1 cellular context compared by ENCODE assay signal in the genomic region with DNA sequence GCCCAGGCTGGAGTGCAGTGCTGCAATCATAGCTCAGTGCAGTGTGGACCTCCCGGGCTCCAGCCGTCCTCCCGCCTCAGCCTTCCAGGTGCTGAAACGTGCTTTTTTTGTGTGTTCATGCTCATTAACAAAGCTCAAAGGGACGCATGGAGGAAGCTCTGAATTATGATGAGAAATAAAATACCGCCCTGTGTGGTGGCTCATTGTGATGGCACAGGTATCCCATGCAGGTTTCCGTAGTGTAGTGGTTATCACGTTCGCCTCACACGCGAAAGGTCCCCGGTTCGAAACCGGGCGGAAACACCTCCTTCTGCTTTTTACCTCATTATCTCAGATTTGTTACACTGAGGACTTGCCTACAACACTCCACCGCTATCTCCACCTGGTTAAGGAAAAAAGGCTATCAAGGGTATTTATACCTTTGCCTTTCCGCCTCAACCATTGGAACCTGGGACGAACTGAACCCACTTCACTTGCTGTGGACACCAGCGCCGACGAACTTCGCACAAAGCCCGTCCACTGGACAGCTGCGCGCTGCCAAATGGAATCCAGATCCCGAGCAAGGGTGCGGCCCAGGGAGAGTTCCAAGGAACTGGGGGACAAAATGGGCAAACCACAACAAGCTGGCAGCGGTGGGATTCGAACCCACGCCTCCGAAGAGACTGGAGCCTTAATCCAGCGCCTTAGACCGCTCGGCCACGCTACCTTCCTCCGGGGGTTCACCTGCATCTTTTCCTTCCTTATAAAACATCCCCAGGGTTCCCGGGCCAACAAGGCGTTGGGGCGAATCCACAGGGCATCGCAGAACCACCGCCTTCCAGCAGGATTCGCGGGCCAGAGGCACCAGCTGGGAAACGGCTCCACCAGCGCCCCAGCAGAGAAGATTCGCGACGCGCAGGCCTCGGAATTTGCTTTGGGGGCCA.
A peak's percentile ranks its signal among the peaks of the same experiment; 100 is the strongest.
TF ChIP-seq lines count a peak whose summit lies in the region.

No MANE protein-coding gene starts in this region.

TF ChIP-seq in IMR-90, 13 proteins besides CTCF, POLR2A, EP300 and RAD21:
- TF ChIP-seq BHLHE40 (IDR thresholded peaks at IDR 0.05; ENCODE audit: low read depth, low read length): 0 out of 2 replicates have a peak, but pooled peaks have one; percentile 4
- TF ChIP-seq RCOR1 (IDR thresholded peaks at IDR 0.05; ENCODE audit: insufficient replicate concordance, low read length): no peak
- TF ChIP-seq, protein P1, sequence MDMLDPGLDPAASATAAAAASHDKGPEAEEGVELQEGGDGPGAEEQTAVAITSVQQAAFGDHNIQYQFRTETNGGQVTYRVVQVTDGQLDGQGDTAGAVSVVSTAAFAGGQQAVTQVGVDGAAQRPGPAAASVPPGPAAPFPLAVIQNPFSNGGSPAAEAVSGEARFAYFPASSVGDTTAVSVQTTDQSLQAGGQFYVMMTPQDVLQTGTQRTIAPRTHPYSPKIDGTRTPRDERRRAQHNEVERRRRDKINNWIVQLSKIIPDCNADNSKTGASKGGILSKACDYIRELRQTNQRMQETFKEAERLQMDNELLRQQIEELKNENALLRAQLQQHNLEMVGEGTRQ (IDR thresholded peaks at IDR 0.05; ENCODE audit: low read depth, low read length): no peak
- TF ChIP-seq, protein P2, sequence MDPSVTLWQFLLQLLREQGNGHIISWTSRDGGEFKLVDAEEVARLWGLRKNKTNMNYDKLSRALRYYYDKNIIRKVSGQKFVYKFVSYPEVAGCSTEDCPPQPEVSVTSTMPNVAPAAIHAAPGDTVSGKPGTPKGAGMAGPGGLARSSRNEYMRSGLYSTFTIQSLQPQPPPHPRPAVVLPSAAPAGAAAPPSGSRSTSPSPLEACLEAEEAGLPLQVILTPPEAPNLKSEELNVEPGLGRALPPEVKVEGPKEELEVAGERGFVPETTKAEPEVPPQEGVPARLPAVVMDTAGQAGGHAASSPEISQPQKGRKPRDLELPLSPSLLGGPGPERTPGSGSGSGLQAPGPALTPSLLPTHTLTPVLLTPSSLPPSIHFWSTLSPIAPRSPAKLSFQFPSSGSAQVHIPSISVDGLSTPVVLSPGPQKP (IDR thresholded peaks at IDR 0.05; ENCODE audit: borderline replicate concordance, low read depth, low read length): no peak
- peak; percentile 46; the same call in 1 of the 2 replicates for TF ChIP-seq FOS (IDR thresholded peaks at IDR 0.05; ENCODE audit: low read depth, low read length)
